ENCODE assay signal across 8 cellular contexts in the genomic region with DNA sequence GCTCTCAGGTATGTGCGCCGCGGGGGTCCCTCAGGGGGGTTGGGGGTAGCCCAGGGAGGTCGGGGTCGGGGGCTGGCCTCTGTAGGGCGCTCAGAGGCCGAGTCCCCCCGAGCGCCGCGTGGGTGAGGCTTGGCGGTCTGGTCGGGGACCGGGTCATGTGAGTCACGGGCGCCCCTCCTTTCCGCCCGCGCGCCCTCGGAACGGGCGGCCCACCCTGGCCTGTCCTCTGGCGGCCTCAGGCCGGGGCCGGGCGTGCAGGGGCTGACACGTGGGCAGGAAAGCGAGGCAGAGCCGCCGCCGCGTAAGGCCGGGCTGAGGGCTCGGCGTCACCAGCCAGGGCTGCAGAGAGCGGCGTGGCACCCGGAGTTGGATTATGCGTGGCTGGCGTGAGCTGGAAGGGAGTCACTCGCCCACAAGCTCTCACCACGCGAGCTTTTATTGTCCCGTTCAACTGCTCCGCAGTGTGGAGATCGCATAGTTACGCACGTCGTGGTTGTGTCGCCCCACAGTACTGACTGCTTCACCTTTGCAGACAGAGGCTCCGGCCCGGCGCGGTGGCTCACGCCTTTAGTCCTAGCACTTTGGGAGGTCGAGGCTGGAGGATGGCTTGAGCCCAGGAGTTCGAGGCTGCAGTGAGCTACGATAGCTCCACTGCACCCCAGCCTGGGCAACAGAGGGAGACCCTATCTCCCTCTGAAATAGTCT. TPM values are rescaled to one million over a fixed set of nuclear protein-coding genes. Genes with fewer than 3 reads are reported as not detected.
DNase-seq lines count a peak whose midpoint lies in the region; ATAC-seq lines count a peak whose summit lies in the region.

No MANE protein-coding gene starts in this region.

- H3K4me3 Mint-ChIP-seq in IgD-negative memory B cell: peak overlapping the region; percentile 85 to 97 (median 96)
- peak overlapping the region; percentile 81 for H3K4me3 Mint-ChIP-seq in T-helper 1 cell treated with Interleukin-12 subunit alpha and Interleukin-12 subunit beta and Interleukin-4 antibody, amounts not matched to agents 30 μg/mL and 1 μg/mL, for 36 hours

- H3K4me3 ChIP-seq in right cardiac atrium (ENCODE audit: low read length): peak overlapping the region; percentile 61
- H3K4me3 ChIP-seq in aorta (ENCODE audit: low read length in 2 of 2): peak overlapping the region; percentile 54 to 80

- H3K9me3 ChIP-seq in right cardiac atrium (ENCODE audit: control insufficient read depth, low read length): no peaks in the 10 kb centered on the region
- no peaks in the 10 kb centered on the region for H3K9me3 ChIP-seq in aorta (ENCODE audit: control insufficient read depth, low read length)

- H3K27me3 Mint-ChIP-seq in IgD-negative memory B cell: no peaks in the 10 kb centered on the region
- H3K27me3 Mint-ChIP-seq in T-helper 1 cell treated with Interleukin-12 subunit alpha and Interleukin-12 subunit beta and Interleukin-4 antibody, amounts not matched to agents 30 μg/mL and 1 μg/mL, for 36 hours (ENCODE audit: low read depth): no peaks in the 10 kb centered on the region

- ATAC-seq in GM21528 (IDR thresholded peaks at IDR 0.05; ENCODE audit: low FRiP score, unreplicated experiment): peak; percentile 62
- ATAC-seq in right cardiac atrium: peak; percentile 92 to 96
- peak; percentile 94 for ATAC-seq in aorta (ENCODE audit: low FRiP score)

- no peaks in the 10 kb centered on the region for H3K9me3 Mint-ChIP-seq in IgD-negative memory B cell
- H3K9me3 Mint-ChIP-seq in T-helper 1 cell treated with Interleukin-12 subunit alpha and Interleukin-12 subunit beta and Interleukin-4 antibody, amounts not matched to agents 30 μg/mL and 1 μg/mL, for 36 hours: no peaks in the 10 kb centered on the region

- peak overlapping the region; percentile 84 for H3K27ac ChIP-seq in right cardiac atrium (ENCODE audit: low read length)
- peak overlapping the region; percentile 20 to 70 for H3K27ac ChIP-seq in aorta (ENCODE audit: low read depth in 1 of 2, low read length in 2 of 2)

- H3K4me1 ChIP-seq in right cardiac atrium (ENCODE audit: control insufficient read depth, insufficient read depth, low read length) (no peaks in the 10 kb centered on the region), aorta (ENCODE audit: control insufficient read depth in 1 of 2, insufficient read depth in 2 of 2, low read length in 2 of 2) (peaks cover 0 to 1% of the 10 kb centered on the region in 2 donors)

- H3K36me3 ChIP-seq in aorta (ENCODE audit: control insufficient read depth in 1 of 2, insufficient read depth in 2 of 2, low read length in 1 of 2): no peaks in the 10 kb centered on the region

- peaks cover 29 to 41% (median 33%) of the 10 kb centered on the region in 3 donors for H3K4me1 Mint-ChIP-seq in IgD-negative memory B cell
- peaks cover 40% of the 10 kb centered on the region for H3K4me1 Mint-ChIP-seq in T-helper 1 cell treated with Interleukin-12 subunit alpha and Interleukin-12 subunit beta and Interleukin-4 antibody, amounts not matched to agents 30 μg/mL and 1 μg/mL, for 36 hours (ENCODE audit: low read depth)

- intact Hi-C loops in right cardiac atrium (cut with DNase I): loop anchor here in 1 of 4 donors (10.0 kb wide), 1 partner anchor 121 kb away; no protein-coding TSS in a partner anchor
- intact Hi-C loops in aorta (cut with DNase I): loop anchor here in 1 of 2 donors (2.0 kb wide), 1 partner anchor 125 kb away; no protein-coding TSS in a partner anchor

- peaks cover 2% of the 10 kb centered on the region for H3K36me3 Mint-ChIP-seq in IgD-negative memory B cell
- H3K36me3 Mint-ChIP-seq in T-helper 1 cell treated with Interleukin-12 subunit alpha and Interleukin-12 subunit beta and Interleukin-4 antibody, amounts not matched to agents 30 μg/mL and 1 μg/mL, for 36 hours (ENCODE audit: low read depth): peaks cover 28% of the 10 kb centered on the region

- H3K27ac Mint-ChIP-seq in IgD-negative memory B cell: peak overlapping the region; percentile 92 to 98 (median 95)
- peak overlapping the region; percentile 89 for H3K27ac Mint-ChIP-seq in T-helper 1 cell treated with Interleukin-12 subunit alpha and Interleukin-12 subunit beta and Interleukin-4 antibody, amounts not matched to agents 30 μg/mL and 1 μg/mL, for 36 hours

- peak; percentile 87 for DNase-seq in EL
- peak; percentile 87 for DNase-seq in amniotic stem cell (lab: John Stamatoyannopoulos, UW)
- DNase-seq in right cardiac atrium: peak; percentile 92 to 95 (median 95)
- peak; percentile 63 for DNase-seq in renal cortical epithelial cell (ENCODE audit: low read depth)
- peak; percentile 89 to 95 for DNase-seq in aorta

- H3K27me3 ChIP-seq in right cardiac atrium (ENCODE audit: control insufficient read depth, insufficient read depth): no peaks in the 10 kb centered on the region
- H3K27me3 ChIP-seq in aorta (ENCODE audit: control insufficient read depth in 1 of 2, insufficient read depth in 2 of 2, low read length in 1 of 2): no peaks in the 10 kb centered on the region

- 1% methylated on average over 59 of the region's 59 CpGs for WGBS in right cardiac atrium
- WGBS in aorta, 2 donors: 1% methylated on average over 42 to 59 of the region's 59 CpGs

RNA-seq across cellular contexts. Expression of a gene that starts 0.4 kb away (rescaled TPM):
- polyA plus RNA-seq in IgD-negative memory B cell (15.9 TPM), right cardiac atrium (7.4 TPM), aorta (10 to 100 TPM; 15.6 to 24.5 TPM)
- total RNA-seq in right cardiac atrium (10 to 100 TPM; 15.4 to 24.6 (median 17.2) TPM), renal cortical epithelial cell (38.3 and 50.2 TPM in 2 replicates), aorta (10 to 100 TPM; 18.7 to 24.2 TPM)

RNA-seq across cellular contexts. Expression of a gene that starts 0.8 kb away (rescaled TPM):
- polyA plus RNA-seq in IgD-negative memory B cell (83.7 TPM), right cardiac atrium (54.6 TPM), aorta (10 to 100 TPM; 71.7 to 80.9 TPM)
- total RNA-seq in right cardiac atrium (10 to 100 TPM; 85.7 to 94.5 (median 88.8) TPM), renal cortical epithelial cell (243 and 344 TPM in 2 replicates), aorta (100 to 1,000 TPM; 107 to 118 TPM)

Comparison
In these comparisons a context has a peak if more than half of its experiments do, and no peak if none do; other contexts are left out.
1. Peak in every context shown above with its lines: DNase-seq, ATAC-seq, H3K4me3 ChIP-seq and H3K27ac ChIP-seq.